In genomic region chr5:35115920-35116319, GRCh38 we compare ENCODE assay signal across 23 cellular contexts.
DNase-seq lines count a peak whose midpoint lies in the region; ATAC-seq, FAIRE-seq and TF ChIP-seq lines count a peak whose summit lies in the region.
"Had no signal": no experiment of that assay in that cellular context is flagged by ENCODE, and none has a peak within 500 bp of the region (broad histone marks: within the 10 kb centered on the region; RNA-seq: fewer than 3 reads in every experiment).

No MANE protein-coding gene starts in this region.

- H2AFZ ChIP-seq in GM23248 (no peak overlapping the region), mesenchymal stem cell (ENCODE audit: low read depth, low read length) (no peak overlapping the region)
- H2AFZ ChIP-seq: GM23338 had no signal

- H2BK12ac ChIP-seq in mesenchymal stem cell (ENCODE audit: low read length in 2 of 2), result no peak overlapping the region

- no peak overlapping the region for H3K4ac ChIP-seq in mesenchymal stem cell (ENCODE audit: low read depth in 1 of 2, low read length in 2 of 2)

- H3K27ac ChIP-seq in GM23248 (no peak overlapping the region), mesenchymal stem cell (ENCODE audit: low read length, poor library complexity, severe bottlenecking) (no peak overlapping the region)
- H3K27ac ChIP-seq: 22Rv1, BLaER1, C4-2B had no signal

- H3K27me3 ChIP-seq in GM23248 (replicated peaks; ENCODE audit: insufficient read depth) (no peaks in the 10 kb centered on the region), mesenchymal stem cell (ENCODE audit: control insufficient read depth in 1 of 2, insufficient read depth in 1 of 2, low read length in 2 of 2) (no peaks in the 10 kb centered on the region)
- H3K27me3 ChIP-seq: BLaER1 had no signal

- in situ Hi-C loops in GM23248 (cut with MboI), result no loop called here

- H3K36me3 ChIP-seq in GM23248 (ENCODE audit: low read depth), result no peaks in the 10 kb centered on the region
- H3K36me3 ChIP-seq in mesenchymal stem cell (ENCODE audit: control insufficient read depth in 1 of 2, insufficient read depth in 2 of 2, low read depth in 1 of 2, low read length in 2 of 2), result no peaks in the 10 kb centered on the region
- H3K36me3 ChIP-seq: BLaER1 had no signal

- peaks cover 38% of the 10 kb centered on the region for H3K4me1 ChIP-seq in GM23248 (ENCODE audit: insufficient read depth)
- H3K4me1 ChIP-seq in mesenchymal stem cell (ENCODE audit: control insufficient read depth, insufficient read depth, low read depth, low read length), result no peaks in the 10 kb centered on the region
- H3K4me1 ChIP-seq: BLaER1 had no signal

- no peaks in the 10 kb centered on the region for H3K79me1 ChIP-seq in mesenchymal stem cell (replicated peaks; ENCODE audit: low read length, poor library complexity, severe bottlenecking)

- H2AK5ac ChIP-seq in mesenchymal stem cell (ENCODE audit: low read length, severe bottlenecking), result no peak overlapping the region

- H4K8ac ChIP-seq in mesenchymal stem cell (ENCODE audit: low read length), result no peak overlapping the region

- ATAC-seq in GM21529 (IDR thresholded peaks at IDR 0.05; ENCODE audit: unreplicated experiment), result no peak
- ATAC-seq: GM12878, GM23338, HCT116 had no signal

- peaks cover 21% of the 10 kb centered on the region for H3F3A ChIP-seq in GM23248 (ENCODE audit: insufficient read depth)

- no peak overlapping the region for H3K18ac ChIP-seq in mesenchymal stem cell (ENCODE audit: low read depth in 1 of 2, low read length in 2 of 2)

- no peak overlapping the region for H2BK120ac ChIP-seq in mesenchymal stem cell (ENCODE audit: low read depth, low read length)

- H3K9me2 ChIP-seq in GM23248 (ENCODE audit: insufficient read depth), result no peaks in the 10 kb centered on the region

- no peak overlapping the region for H4K91ac ChIP-seq in mesenchymal stem cell (ENCODE audit: low read length)

- no peaks in the 10 kb centered on the region for H3K9me3 ChIP-seq in GM23248 (ENCODE audit: low read depth)
- no peaks in the 10 kb centered on the region for H3K9me3 ChIP-seq in mesenchymal stem cell (ENCODE audit: control insufficient read depth, low read length)
- H3K9me3 ChIP-seq: BLaER1 had no signal

- H2BK15ac ChIP-seq in mesenchymal stem cell (ENCODE audit: low read depth, poor library complexity, severe bottlenecking), result no peak overlapping the region

- H4K20me1 ChIP-seq in GM23248 (ENCODE audit: insufficient read depth), result no peaks in the 10 kb centered on the region
- H4K20me1 ChIP-seq: BLaER1 had no signal

- H3K9ac ChIP-seq in GM23248 (no peak overlapping the region), mesenchymal stem cell (ENCODE audit: low read length) (no peak overlapping the region)
- H3K9ac ChIP-seq: BLaER1 had no signal

- no peak for FAIRE-seq in GM12891 (lab: Jason Lieb, UNC)
- FAIRE-seq: A204.1, D721Med, GM12878 had no signal

- H3K4me3 ChIP-seq in GM23248 (no peak overlapping the region), choroid plexus epithelial cell (ENCODE audit: low read depth, low read length) (no peak overlapping the region), mesenchymal stem cell (ENCODE audit: insufficient read depth in 1 of 2, low read depth in 1 of 2, low read length in 2 of 2) (no peak overlapping the region)
- H3K4me3 ChIP-seq: BLaER1, GM12878, GM23338 had no signal

- TF ChIP-seq POLR2A in GM12891 (IDR thresholded peaks at IDR 0.05; ENCODE audit: low read depth, low read length), result no peak

- no peak overlapping the region for H2BK5ac ChIP-seq in mesenchymal stem cell (ENCODE audit: low read depth, low read length, poor library complexity, severe bottlenecking)

- H3K4me2 ChIP-seq in GM23248 (ENCODE audit: unreplicated experiment) (no peak overlapping the region), mesenchymal stem cell (ENCODE audit: low read length, poor library complexity, severe bottlenecking) (no peak overlapping the region)
- H3K4me2 ChIP-seq: BLaER1, GM23338 had no signal

- no peak overlapping the region for H3K23ac ChIP-seq in mesenchymal stem cell (ENCODE audit: low read length in 2 of 2)

- TF ChIP-seq CTCF in choroid plexus epithelial cell (conservative IDR thresholded peaks at IDR 0.05; ENCODE audit: low read depth, low read length), result no peak

- H3K14ac ChIP-seq in mesenchymal stem cell (ENCODE audit: low read length in 2 of 2), result no peak overlapping the region

- DNase-seq in GM23248 (peak; percentile 8), choroid plexus epithelial cell (ENCODE audit: low read depth) (peak; percentile 30), iris pigment epithelial cell (ENCODE audit: low read depth) (peak; percentile 21), mesenchymal stem cell (peak; percentile 14), NCI-H2227 (lab: John Stamatoyannopoulos, UW; ENCODE audit: unreplicated experiment) (no peak), GM12891 (ENCODE audit: insufficient read length, low spot score) (no peak)
- no peak for DNase-seq in activated naive CD4-positive, alpha-beta T cell treated with anti-CD3 and anti-CD28 coated beads, Interleukin-2, amount 50 U/mL, for 16 hours
- DNase-seq: CD4-positive, CD25-positive, alpha-beta regulatory T cell; CD8-positive, alpha-beta memory T cell; DMS 273 treated with DMSO at 0.1 percent for 48 hours; DMS79; EL; GDM1; H9 had no signal

- no peaks in the 10 kb centered on the region for H3K79me2 ChIP-seq in GM23248 (ENCODE audit: insufficient read depth)

TF ChIP-seq in GM12891, 5 proteins besides CTCF, POLR2A, EP300 and RAD21:
- no peak for TF ChIP-seq POLR2AphosphoS5 (IDR thresholded peaks at IDR 0.05; ENCODE audit: low read depth, low read length)
- no peak for TF ChIP-seq PAX5 (IDR thresholded peaks at IDR 0.05; ENCODE audit: insufficient read depth, low read length, severe bottlenecking)
- no peak for TF ChIP-seq TAF1 (IDR thresholded peaks at IDR 0.05; ENCODE audit: low read depth, low read length)
TF ChIP-seq in GM12891: peak in this region for 0.

Comparison
In these comparisons a context has a peak if more than half of its experiments do, and no peak if none do; other contexts are left out.
1. DNase-seq: peak in GM23248 (single experiment), choroid plexus epithelial cell (single experiment), iris pigment epithelial cell (single experiment) and mesenchymal stem cell (single experiment); none in activated naive CD4-positive, alpha-beta T cell treated with anti-CD3 and anti-CD28 coated beads, Interleukin-2, amount 50 U/mL, for 16 hours (single experiment), NCI-H2227 (single experiment) and GM12891 (single experiment).